In genomic region chr12:12107678-12108077, GRCh38 we compare ENCODE assay signal across 25 cellular contexts. TPM values are rescaled to one million over a fixed set of nuclear protein-coding genes. Genes with fewer than 3 reads are reported as not detected.
"Had no signal": no experiment of that assay in that cellular context is flagged by ENCODE, and none has a peak within 500 bp of the region (broad histone marks: within the 10 kb centered on the region; RNA-seq: fewer than 3 reads in every experiment).

No MANE protein-coding gene starts in this region.

- H3K4me1 ChIP-seq: esophagus muscularis mucosa, gastroesophageal sphincter, tibial artery, upper lobe of right lung, vagina had no signal

- H3K9me3 ChIP-seq: upper lobe of right lung had no signal

- FAIRE-seq: colon, keratinocyte had no signal

- H3K4me3 Mint-ChIP-seq: dendritic cell treated with granulocyte-macrophage colony-stimulating factor and Interleukin-4, amounts not matched to agents 40 ng/mL and 50 ng/mL, for 4 days; effector memory CD8-positive, alpha-beta T cell; immature natural killer cell; naive thymus-derived CD8-positive, alpha-beta T cell; neural crest cell; stimulated activated memory B cell treated with anti-CD40 and anti-IgM and Interleukin-4, amounts not matched to agents 10 μg/mL and 1 μg/mL and 100 μg/mL, for 72 hours; stimulated activated naive CD8-positive, alpha-beta T cell treated with anti-CD3 and anti-CD28 coated beads, Interleukin-15, Interleukin-2, amounts not matched to agents 100 ng/mL and 50 ng/mL, for 24 hours had no signal

- DNase-seq: effector memory CD8-positive, alpha-beta T cell; foreskin fibroblast; immature natural killer cell; left ventricle myocardium superior; mesendoderm; naive thymus-derived CD8-positive, alpha-beta T cell; posterior cingulate gyrus; right cardiac atrium; stimulated activated CD4-positive, alpha-beta T cell treated with anti-CD3 and anti-CD28 coated beads, Interleukin-15, amount 100 ng/mL, for 24 hours; stimulated activated CD4-positive, alpha-beta T cell treated with anti-CD3 and anti-CD28 coated beads, Interleukin-1b, Interleukin-23, amount 100 ng/mL, for 48 hours; stimulated activated CD4-positive, alpha-beta T cell treated with anti-CD3 and anti-CD28 coated beads, Interleukin-4, amount 100 ng/mL, for 24 hours; tibial artery; upper lobe of right lung had no signal

- ATAC-seq: effector memory CD8-positive, alpha-beta T cell; gastroesophageal sphincter; left ventricle myocardium superior; naive thymus-derived CD8-positive, alpha-beta T cell; stimulated activated memory B cell treated with anti-CD40 and anti-IgM and Interleukin-4, amounts not matched to agents 10 μg/mL and 1 μg/mL and 100 μg/mL, for 72 hours; upper lobe of right lung had no signal

- H3K27ac ChIP-seq: epithelial cell of prostate, esophagus muscularis mucosa, gastroesophageal sphincter, tibial artery, upper lobe of right lung, vagina had no signal

- H3K36me3 ChIP-seq: upper lobe of right lung, vagina had no signal

- H3K27me3 ChIP-seq: esophagus muscularis mucosa, gastroesophageal sphincter, tibial artery, upper lobe of right lung, vagina had no signal

- H3K4me1 Mint-ChIP-seq: immature natural killer cell; stimulated activated memory B cell treated with anti-CD40 and anti-IgM and Interleukin-4, amounts not matched to agents 10 μg/mL and 1 μg/mL and 100 μg/mL, for 72 hours had no signal

- H3K4me3 ChIP-seq: esophagus muscularis mucosa, gastroesophageal sphincter, lung, tibial artery, upper lobe of right lung, vagina had no signal

- H3K27me3 Mint-ChIP-seq: dendritic cell treated with granulocyte-macrophage colony-stimulating factor and Interleukin-4, amounts not matched to agents 40 ng/mL and 50 ng/mL, for 4 days had no signal

- H3K27ac Mint-ChIP-seq: dendritic cell treated with granulocyte-macrophage colony-stimulating factor and Interleukin-4, amounts not matched to agents 40 ng/mL and 50 ng/mL, for 4 days; effector memory CD8-positive, alpha-beta T cell; immature natural killer cell; naive thymus-derived CD8-positive, alpha-beta T cell; stimulated activated memory B cell treated with anti-CD40 and anti-IgM and Interleukin-4, amounts not matched to agents 10 μg/mL and 1 μg/mL and 100 μg/mL, for 72 hours; stimulated activated naive CD8-positive, alpha-beta T cell treated with anti-CD3 and anti-CD28 coated beads, Interleukin-15, Interleukin-2, amounts not matched to agents 100 ng/mL and 50 ng/mL, for 24 hours had no signal

RNA-seq across cellular contexts. Expression of gene BCL2L14, which starts 36.9 kb away (rescaled TPM):
- total RNA-seq: esophagus muscularis mucosa; left ventricle myocardium superior; naive thymus-derived CD8-positive, alpha-beta T cell; osteocyte; right cardiac atrium; vagina had no signal
- polyA plus RNA-seq: immature natural killer cell, keratinocyte, right cardiac atrium had no signal
